Comparison of ENCODE assay signal across 20 cellular contexts in genomic region chr22:18068991-18069390, GRCh38. TPM values are rescaled to one million over a fixed set of nuclear protein-coding genes. Genes with fewer than 3 reads are reported as not detected.
DNase-seq lines count a peak whose midpoint lies in the region; ATAC-seq, FAIRE-seq and TF ChIP-seq lines count a peak whose summit lies in the region.
"Had no signal": no experiment of that assay in that cellular context is flagged by ENCODE, and none has a peak within 500 bp of the region (broad histone marks: within the 10 kb centered on the region; RNA-seq: fewer than 3 reads in every experiment).

No MANE protein-coding gene starts in this region.

- H2AFZ ChIP-seq in Karpas-422 (ENCODE audit: low read length) (peak overlapping the region; percentile 80; the same call in 1 of the 2 replicates), hepatocyte (no peak overlapping the region)

- CTCF ChIA-PET in A549 (lab: Yijun Ruan, JAX), result interaction anchor here (0.7 to 1.4 kb wide), 2 partner anchors 45 to 68 kb away, joined by 3 to 5 read pairs; partner anchors contain the start of gene MICAL3

- TF ChIP-seq CTCF in A549 (IDR thresholded peaks at IDR 0.05) (no peak), hepatocyte (IDR thresholded peaks at IDR 0.05; ENCODE audit: poor library complexity) (no peak)

- WGBS in A549 (ENCODE audit: missing lambda C conversion rate), result 88% methylated on average over 3 of the region's 3 CpGs
- WGBS in hepatocyte (ENCODE audit: low lambda C conversion rate, missing lambda C conversion rate), result 66% methylated on average over 3 of the region's 3 CpGs
- 27 to 59% (median 42%) methylated on average over 3 of the region's 3 CpGs for WGBS in small intestine, 3 donors

- ATAC-seq in A549, result no peak
- ATAC-seq in HG02588 (IDR thresholded peaks at IDR 0.05; ENCODE audit: unreplicated experiment), result no peak
- ATAC-seq: activated CD8-positive, alpha-beta memory T cell treated with anti-CD3 and anti-CD28 coated beads, Interleukin-2, amount 10 ng/mL, durations not matched to agents 7 days and 5 days; activated naive CD8-positive, alpha-beta T cell treated with anti-CD3 and anti-CD28 coated beads, Interleukin-2, amount 50 U/mL, for 24 hours; activated T-helper 17 cell treated with anti-CD3 and anti-CD28 coated beads, Interleukin-2, amount 50 U/mL, for 72 hours; K562; left lung; naive thymus-derived CD4-positive, alpha-beta T cell; stimulated activated naive CD8-positive, alpha-beta T cell treated with anti-CD3 and anti-CD28 coated beads, Interleukin-15, amount 100 ng/mL, for 72 hours had no signal

- H3K4me3 ChIP-seq in A549, result no peak overlapping the region
- H3K4me3 ChIP-seq in Karpas-422 (ENCODE audit: low read length), result no peak overlapping the region
- no peak overlapping the region for H3K4me3 ChIP-seq in hepatocyte
- H3K4me3 ChIP-seq in small intestine (ENCODE audit: low read depth in 1 of 2, low read length in 2 of 2), result no peak overlapping the region
- H3K4me3 ChIP-seq: K562, left lung had no signal

- no peaks in the 10 kb centered on the region for H3K36me3 ChIP-seq in Karpas-422 (ENCODE audit: insufficient read depth, low read length)
- H3K36me3 ChIP-seq in hepatocyte (replicated peaks; ENCODE audit: insufficient read depth, low read depth), result no peaks in the 10 kb centered on the region
- H3K36me3 ChIP-seq in small intestine (ENCODE audit: control insufficient read depth in 2 of 2, insufficient read depth in 2 of 2, low read length in 2 of 2), result no peaks in the 10 kb centered on the region
- H3K36me3 ChIP-seq: left lung had no signal

- H3K4me2 ChIP-seq in A549 (no peak overlapping the region), Karpas-422 (ENCODE audit: low read depth, low read length, poor library complexity, severe bottlenecking) (peak overlapping the region; percentile 40), hepatocyte (no peak overlapping the region)

- no peak for TF ChIP-seq EP300 in A549 (IDR thresholded peaks at IDR 0.05)

- H3K27ac ChIP-seq in A549 (peak overlapping the region; percentile 34 to 42; a peak in 3 of 6 replicates), Karpas-422 (ENCODE audit: low read length) (peak overlapping the region; percentile 98), hepatocyte (peak overlapping the region; percentile 79), small intestine (ENCODE audit: low read depth in 1 of 2, low read length in 1 of 2) (peak overlapping the region; percentile 25 to 56), substantia nigra (ENCODE audit: low read depth, low read length, poor library complexity, severe bottlenecking) (no peak overlapping the region)
- H3K27ac ChIP-seq: left lung had no signal

- H3K79me2 ChIP-seq in Karpas-422 (ENCODE audit: low read length) (no peaks in the 10 kb centered on the region), hepatocyte (no peaks in the 10 kb centered on the region)

- peak overlapping the region; percentile 74 for H3K9ac ChIP-seq in Karpas-422 (ENCODE audit: low read length)

- no peak for DNase-seq in A549 (ENCODE audit: low read depth in 1 of 2, low spot score in 1 of 2)
- DNase-seq in Karpas-422, result peak; percentile 63
- DNase-seq in hepatocyte (ENCODE audit: low spot score), result no peak
- peak; percentile 79 for DNase-seq in small intestine
- DNase-seq in substantia nigra (lab: John Stamatoyannopoulos, UW), result no peak
- DNase-seq in globus pallidus (ENCODE audit: low spot score), result no peak
- DNase-seq: activated CD4-positive, alpha-beta T cell treated with anti-CD3 and anti-CD28 coated beads for 48 hours; activated CD8-positive, alpha-beta memory T cell treated with anti-CD3 and anti-CD28 coated beads, Interleukin-2, amount 10 ng/mL, durations not matched to agents 7 days and 5 days; activated naive CD8-positive, alpha-beta T cell treated with anti-CD3 and anti-CD28 coated beads, Interleukin-2, amount 50 U/mL, for 24 hours; COR-L47; left lung; naive thymus-derived CD4-positive, alpha-beta T cell; NCI-H1048; NCI-H2081; NCI-H510A; Right ventricle myocardium superior; stimulated activated naive CD8-positive, alpha-beta T cell treated with anti-CD3 and anti-CD28 coated beads, Interleukin-15, amount 100 ng/mL, for 72 hours had no signal

- TF ChIP-seq POLR2A in A549 (IDR thresholded peaks at IDR 0.05; ENCODE audit: low read length), result no peak

- H3K9me2 ChIP-seq in Karpas-422 (replicated peaks; ENCODE audit: insufficient read depth, low read length) (no peaks in the 10 kb centered on the region), hepatocyte (replicated peaks; ENCODE audit: insufficient read depth) (no peaks in the 10 kb centered on the region)

- FAIRE-seq in A549 (lab: Jason Lieb, UNC) (no peak), small intestine (lab: Jason Lieb, UNC) (no peak)
- FAIRE-seq: K562 had no signal

- H4K20me1 ChIP-seq in Karpas-422 (ENCODE audit: insufficient read depth, low read depth, low read length) (no peaks in the 10 kb centered on the region), hepatocyte (ENCODE audit: insufficient read depth, poor library complexity, severe bottlenecking) (no peaks in the 10 kb centered on the region)

- H3K4me1 ChIP-seq in A549, result peaks cover 20% of the 10 kb centered on the region
- H3K4me1 ChIP-seq in Karpas-422 (ENCODE audit: low read length), result peaks cover 86% of the 10 kb centered on the region
- peaks cover 24% of the 10 kb centered on the region for H3K4me1 ChIP-seq in hepatocyte (ENCODE audit: insufficient read depth)
- H3K4me1 ChIP-seq in small intestine (ENCODE audit: control insufficient read depth in 2 of 2, insufficient read depth in 1 of 2, low read depth in 1 of 2, low read length in 1 of 2), result peaks cover 0 to 4% of the 10 kb centered on the region in 2 donors
- H3K4me1 ChIP-seq: left lung had no signal

- TF ChIP-seq RAD21 in A549 (conservative IDR thresholded peaks at IDR 0.05 in 1 of 2, IDR thresholded peaks at IDR 0.05 in 1 of 2), result no peak

- H3K9me3 ChIP-seq in A549 (no peaks in the 10 kb centered on the region), Karpas-422 (ENCODE audit: low read length) (no peaks in the 10 kb centered on the region), hepatocyte (ENCODE audit: low read depth) (no peaks in the 10 kb centered on the region), small intestine (ENCODE audit: control insufficient read depth, low read depth) (no peaks in the 10 kb centered on the region)
- H3K9me3 ChIP-seq: left lung had no signal

- H3K27me3 ChIP-seq in Karpas-422 (ENCODE audit: low read length) (no peaks in the 10 kb centered on the region), hepatocyte (no peaks in the 10 kb centered on the region), small intestine (ENCODE audit: control insufficient read depth in 2 of 2, insufficient read depth in 2 of 2, low read length in 2 of 2) (no peaks in the 10 kb centered on the region)

- POLR2A ChIA-PET in A549 (lab: Yijun Ruan, JAX), result no interaction called here

TF ChIP-seq in A549, 52 proteins besides CTCF, POLR2A, EP300 and RAD21 (continues in another document):
- TF ChIP-seq USF2 (IDR thresholded peaks at IDR 0.05), result no peak
- no peak for TF ChIP-seq SREBF2 (IDR thresholded peaks at IDR 0.05)
- no peak for TF ChIP-seq ZSCAN20 (CRISPR knock-in tag; IDR thresholded peaks at IDR 0.05)
- TF ChIP-seq RFX5 (IDR thresholded peaks at IDR 0.05), result no peak
- no peak for TF ChIP-seq HEYL (CRISPR knock-in tag; IDR thresholded peaks at IDR 0.05)
- no peak for TF ChIP-seq RNF2 (IDR thresholded peaks at IDR 0.05; ENCODE audit: borderline replicate concordance, low read depth)

RNA-seq across cellular contexts. Expression of gene PEX26, which starts 8.8 kb away (rescaled TPM):
- polyA plus RNA-seq in A549 (2011; rRNA removed), result 12.4 and 15.3 TPM in 2 replicates
- polyA plus RNA-seq in A549 (2012; cell fraction: cytosol; rRNA removed), result 6.8 and 11.5 TPM in 2 replicates
- 8.3 and 9.9 TPM in 2 replicates for polyA plus RNA-seq in A549 (2012; cell fraction: nucleus; rRNA removed)
- 10.8 to 12.7 TPM (median 11.8 TPM) in 3 replicates for polyA plus RNA-seq in A549 (2017; fragmentation: RNase III; extraction: RNeasy Plus Mini Kit Qiagen cat#74134 plus additional on column Dnase treatment)
- polyA minus RNA-seq in A549 (2011; rRNA and poly(A)+ RNA removed), result 23.8 and 24.1 TPM in 2 replicates
- 22.4 and 27.5 TPM in 2 replicates for total RNA-seq in Karpas-422 (2014; rRNA removed; shearing (Covaris generic); ENCODE audit: low replicate concordance)
- 27.6 and 30.9 TPM in 2 replicates for total RNA-seq in hepatocyte
- polyA plus RNA-seq in hepatocyte, result 3.7 and 5.4 TPM in 2 replicates
- 10 to 100 TPM; 23.2 to 48.0 (median 28.0) TPM for polyA plus RNA-seq in small intestine

RNA-seq across cellular contexts. Expression of gene TUBA8, which starts 41.6 kb away (rescaled TPM):
- polyA plus RNA-seq in A549 (2011; rRNA removed) (0.66 and 0.90 TPM in 2 replicates), A549 (2017; fragmentation: RNase III; extraction: RNeasy Plus Mini Kit Qiagen cat#74134 plus additional on column Dnase treatment) (0.13 to 0.41 TPM in 2 of 3 replicates, not detected in the other), hepatocyte (0.33 and 0.46 TPM in 2 replicates), small intestine (1 to 10 TPM; 4.4 to 5.8 (median 4.6) TPM)
- polyA plus RNA-seq in A549 (2012; cell fraction: cytosol; rRNA removed), result 1.1 TPM in 2 replicates
- 3.5 and 3.8 TPM in 2 replicates for polyA plus RNA-seq in A549 (2012; cell fraction: nucleus; rRNA removed)
- 1.2 and 1.5 TPM in 2 replicates for polyA minus RNA-seq in A549 (2011; rRNA and poly(A)+ RNA removed)
- total RNA-seq in Karpas-422 (2014; rRNA removed; shearing (Covaris generic); ENCODE audit: low replicate concordance), result 1.5 and 3.0 TPM in 2 replicates
- 1.5 TPM in 1 of 2 replicates, not detected in the other for total RNA-seq in hepatocyte

RNA-seq across cellular contexts. Expression of gene MICAL3, which starts 44.6 kb away (rescaled TPM):
- 18.7 and 20.5 TPM in 2 replicates for polyA plus RNA-seq in A549 (2011; rRNA removed)
- polyA plus RNA-seq in A549 (2012; cell fraction: cytosol; rRNA removed), result 13.3 and 17.7 TPM in 2 replicates
- 74.0 and 74.6 TPM in 2 replicates for polyA plus RNA-seq in A549 (2012; cell fraction: nucleus; rRNA removed)
- polyA plus RNA-seq in A549 (2017; fragmentation: RNase III; extraction: RNeasy Plus Mini Kit Qiagen cat#74134 plus additional on column Dnase treatment), result 30.1 to 35.1 TPM (median 30.3 TPM) in 3 replicates
- polyA minus RNA-seq in A549 (2011; rRNA and poly(A)+ RNA removed), result 28.0 and 34.1 TPM in 2 replicates
- 54.9 and 64.1 TPM in 2 replicates for total RNA-seq in Karpas-422 (2014; rRNA removed; shearing (Covaris generic); ENCODE audit: low replicate concordance)
- total RNA-seq in hepatocyte, result 15.4 and 22.7 TPM in 2 replicates
- 4.6 and 12.6 TPM in 2 replicates for polyA plus RNA-seq in hepatocyte
- polyA plus RNA-seq in small intestine, result 10 to 100 TPM in 1 of 3 donors, 1 to 10 TPM in 2; 3.2 to 15.3 (median 4.7) TPM

Comparison
In these comparisons a context has a peak if more than half of its experiments do, and no peak if none do; other contexts are left out.
1. DNase-seq: peak in Karpas-422 (single experiment) and small intestine (single experiment); none in A549 (0 of 2), hepatocyte (single experiment), substantia nigra (0 of 49) and globus pallidus (single experiment).